19 cellular contexts compared by ENCODE assay signal in the genomic region with DNA sequence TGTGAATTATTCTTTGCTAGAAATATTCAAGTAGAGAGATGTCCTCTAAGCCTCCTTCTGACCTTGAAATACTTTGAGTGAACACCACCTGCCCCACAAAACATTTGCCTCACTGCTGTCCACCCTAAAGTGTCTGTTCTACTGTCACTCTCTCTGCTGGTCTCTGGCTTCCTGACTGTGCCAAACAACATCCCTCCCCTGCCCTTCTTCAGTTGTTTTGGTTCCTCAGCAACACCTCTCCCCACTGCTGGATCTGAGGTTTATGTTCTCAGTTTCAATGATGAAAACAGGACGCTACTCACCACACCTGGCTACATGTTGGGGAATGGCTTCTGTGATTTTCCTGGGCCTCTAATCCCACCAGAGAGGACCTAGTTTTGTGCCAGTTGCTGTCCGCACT.
"Had no signal": no experiment of that assay in that cellular context is flagged by ENCODE, and none has a peak within 500 bp of the region (broad histone marks: within the 10 kb centered on the region; RNA-seq: fewer than 3 reads in every experiment).

No MANE protein-coding gene starts in this region.

- H3K9me3 Mint-ChIP-seq: activated B cell treated with CpG ODN at 0.5 μM for 24 hours; activated CD4-positive, alpha-beta memory T cell treated with anti-CD3 and anti-CD28 coated beads, Interleukin-2, amount 10 ng/mL, durations not matched to agents 7 days and 5 days; activated naive CD4-positive, alpha-beta T cell treated with anti-CD3 and anti-CD28 coated beads, Interleukin-2, amount 50 U/mL, for 24 hours; T-helper 1 cell treated with Interleukin-12 subunit alpha and Interleukin-12 subunit beta and Interleukin-4 antibody, amounts not matched to agents 30 μg/mL and 1 μg/mL, for 36 hours had no signal

- H3K4me1 Mint-ChIP-seq: activated B cell treated with CpG ODN at 0.5 μM for 24 hours; activated CD4-positive, alpha-beta T cell treated with anti-CD3 and anti-CD28 coated beads, Interleukin-2, amount 10 ng/mL, durations not matched to agents 7 days and 5 days had no signal

- H3K4me3 ChIP-seq: K562 had no signal

- FAIRE-seq: K562 had no signal

- H3K27ac Mint-ChIP-seq: activated B cell treated with CpG ODN at 0.5 μM for 24 hours; activated CD4-positive, alpha-beta memory T cell treated with anti-CD3 and anti-CD28 coated beads, Interleukin-2, amount 10 ng/mL, durations not matched to agents 7 days and 5 days; activated CD4-positive, alpha-beta T cell treated with anti-CD3 and anti-CD28 coated beads, Interleukin-2, amount 10 ng/mL, durations not matched to agents 7 days and 5 days; activated naive CD4-positive, alpha-beta T cell treated with anti-CD3 and anti-CD28 coated beads, Interleukin-2, amount 50 U/mL, for 24 hours; T-helper 1 cell treated with Interleukin-12 subunit alpha and Interleukin-12 subunit beta and Interleukin-4 antibody, amounts not matched to agents 30 μg/mL and 1 μg/mL, for 36 hours had no signal

- DNase-seq: activated B cell treated with CpG ODN at 0.5 μM for 24 hours; activated CD4-positive, alpha-beta memory T cell treated with anti-CD3 and anti-CD28 coated beads, Interleukin-2, amount 10 ng/mL, durations not matched to agents 7 days and 5 days; activated CD4-positive, alpha-beta T cell treated with anti-CD3 and anti-CD28 coated beads for 1 hour; activated CD4-positive, alpha-beta T cell treated with anti-CD3 and anti-CD28 coated beads, Interleukin-2, amount 10 ng/mL, durations not matched to agents 7 days and 5 days; activated T-cell treated with anti-CD3 and anti-CD28 coated beads for 4 hours; activated T-cell treated with anti-CD3 and anti-CD28 coated beads, Interleukin-2, amount 50 U/mL, for 48 hours; caudate nucleus; Kasumi-1; NCI-H1105 treated with DMSO at 0.1 percent for 48 hours; NCI-H1436 treated with DMSO at 0.1 percent for 48 hours; NCI-H187; NCI-H2081; NCI-H446; NCI-H524; SHP77 had no signal

- ATAC-seq: K562, Panc1 had no signal

- H3K36me3 Mint-ChIP-seq: activated naive CD4-positive, alpha-beta T cell treated with anti-CD3 and anti-CD28 coated beads, Interleukin-2, amount 50 U/mL, for 24 hours had no signal

- H3K4me3 Mint-ChIP-seq: activated B cell treated with CpG ODN at 0.5 μM for 24 hours; activated CD4-positive, alpha-beta memory T cell treated with anti-CD3 and anti-CD28 coated beads, Interleukin-2, amount 10 ng/mL, durations not matched to agents 7 days and 5 days; activated CD4-positive, alpha-beta T cell treated with anti-CD3 and anti-CD28 coated beads, Interleukin-2, amount 10 ng/mL, durations not matched to agents 7 days and 5 days; activated naive CD4-positive, alpha-beta T cell treated with anti-CD3 and anti-CD28 coated beads, Interleukin-2, amount 50 U/mL, for 24 hours; T-helper 1 cell treated with Interleukin-12 subunit alpha and Interleukin-12 subunit beta and Interleukin-4 antibody, amounts not matched to agents 30 μg/mL and 1 μg/mL, for 36 hours had no signal

- H3K27me3 Mint-ChIP-seq: activated CD4-positive, alpha-beta memory T cell treated with anti-CD3 and anti-CD28 coated beads, Interleukin-2, amount 10 ng/mL, durations not matched to agents 7 days and 5 days; activated CD4-positive, alpha-beta T cell treated with anti-CD3 and anti-CD28 coated beads, Interleukin-2, amount 10 ng/mL, durations not matched to agents 7 days and 5 days; activated naive CD4-positive, alpha-beta T cell treated with anti-CD3 and anti-CD28 coated beads, Interleukin-2, amount 50 U/mL, for 24 hours had no signal
